ENCODE assay signal across 7 cellular contexts in the genomic region with DNA sequence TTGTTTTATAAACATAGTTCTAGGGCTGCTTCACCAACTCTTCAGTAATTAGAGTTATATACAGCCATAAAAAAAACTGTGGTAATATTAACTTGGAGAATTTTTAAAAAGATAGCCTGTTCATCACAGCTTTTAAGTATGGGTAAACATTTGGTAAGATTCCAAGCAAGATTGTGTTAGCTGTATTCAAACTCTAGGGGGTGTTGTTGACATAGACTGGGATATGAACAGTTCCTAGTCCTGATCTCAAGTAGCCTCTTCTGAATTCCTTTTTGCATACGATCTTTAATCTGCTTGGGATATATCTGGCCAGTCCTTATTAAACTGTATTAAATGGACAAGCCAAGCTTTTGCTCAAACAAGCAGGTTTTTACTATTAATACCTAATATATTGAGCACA. TPM values are rescaled to one million over a fixed set of nuclear protein-coding genes. Genes with fewer than 3 reads are reported as not detected.
DNase-seq lines count a peak whose midpoint lies in the region; TF ChIP-seq lines count a peak whose summit lies in the region.

No MANE protein-coding gene starts in this region.

- no peaks in the 10 kb centered on the region for H3K9me3 ChIP-seq in Karpas-422 (ENCODE audit: low read length)
- H3K9me3 ChIP-seq in right atrium auricular region, result no peaks in the 10 kb centered on the region

- H3K27me3 ChIP-seq in Karpas-422 (ENCODE audit: low read length) (no peaks in the 10 kb centered on the region), right atrium auricular region (no peaks in the 10 kb centered on the region)

- H3K9me2 ChIP-seq in Karpas-422 (replicated peaks; ENCODE audit: insufficient read depth, low read length), result no peaks in the 10 kb centered on the region

- H3K27ac Mint-ChIP-seq in activated naive CD8-positive, alpha-beta T cell, result peak overlapping the region; percentile 90

- peak overlapping the region; percentile 10 for H3K4me3 Mint-ChIP-seq in activated naive CD8-positive, alpha-beta T cell

- no peaks in the 10 kb centered on the region for H3K9me3 Mint-ChIP-seq in activated naive CD8-positive, alpha-beta T cell (ENCODE audit: low read depth)

- no peaks in the 10 kb centered on the region for H3K27me3 Mint-ChIP-seq in activated naive CD8-positive, alpha-beta T cell

- DNase-seq in DMS79 (lab: John Stamatoyannopoulos, UW) (peak; percentile 19), Karpas-422 (peak; percentile 43), right atrium auricular region (ENCODE audit: low spot score) (no peak), superior temporal gyrus (ENCODE audit: extremely low spot score) (peak; percentile 83), UCSD-AML1 (lab: John Stamatoyannopoulos, UW; ENCODE audit: unreplicated experiment) (no peak), ureter (ENCODE audit: low spot score) (no peak)

- no peak overlapping the region for H2AFZ ChIP-seq in Karpas-422 (ENCODE audit: low read length)

- H3K79me2 ChIP-seq in Karpas-422 (ENCODE audit: low read length), result peaks cover 86% of the 10 kb centered on the region

- peaks cover 21% of the 10 kb centered on the region for H3K36me3 Mint-ChIP-seq in activated naive CD8-positive, alpha-beta T cell

- H3K27ac ChIP-seq in Karpas-422 (ENCODE audit: low read length) (no peak overlapping the region), right atrium auricular region (no peak overlapping the region)

- H3K4me3 ChIP-seq in Karpas-422 (ENCODE audit: low read length) (no peak overlapping the region), right atrium auricular region (no peak overlapping the region)

- peak; percentile 22 to 76 for TF ChIP-seq CTCF in right atrium auricular region (IDR thresholded peaks at IDR 0.05)

- H3K4me1 Mint-ChIP-seq in activated naive CD8-positive, alpha-beta T cell (ENCODE audit: low read depth), result peaks cover 36% of the 10 kb centered on the region

- no peak overlapping the region for H3K9ac ChIP-seq in Karpas-422 (ENCODE audit: low read length)

- H3K36me3 ChIP-seq in Karpas-422 (ENCODE audit: insufficient read depth, low read length), result peaks cover 78% of the 10 kb centered on the region
- peaks cover 45% of the 10 kb centered on the region for H3K36me3 ChIP-seq in right atrium auricular region

- H3K4me1 ChIP-seq in Karpas-422 (ENCODE audit: low read length) (no peaks in the 10 kb centered on the region), right atrium auricular region (peaks cover 0 to 17% of the 10 kb centered on the region in 2 donors)

- H4K20me1 ChIP-seq in Karpas-422 (ENCODE audit: insufficient read depth, low read depth, low read length), result peaks cover 54% of the 10 kb centered on the region

- no peak overlapping the region for H3K4me2 ChIP-seq in Karpas-422 (ENCODE audit: low read depth, low read length, poor library complexity, severe bottlenecking)

RNA-seq across cellular contexts. Expression of gene NOP58, which starts 13.4 kb away (rescaled TPM):
- total RNA-seq in Karpas-422 (2014; rRNA removed; shearing (Covaris generic); ENCODE audit: low replicate concordance), result 68.3 and 103 TPM in 2 replicates
- total RNA-seq in right atrium auricular region, result 10 to 100 TPM; 17.4 to 18.9 TPM
- 113 TPM for total RNA-seq in ureter

RNA-seq across cellular contexts. Expression of gene SUMO1, which starts 40.5 kb away (rescaled TPM):
- total RNA-seq in Karpas-422 (2014; rRNA removed; shearing (Covaris generic); ENCODE audit: low replicate concordance), result 89.8 and 170 TPM in 2 replicates
- total RNA-seq in right atrium auricular region (10 to 100 TPM; 42.9 to 53.2 TPM), ureter (83.7 TPM)

Comparison
In these comparisons a context has a peak if more than half of its experiments do, and no peak if none do; other contexts are left out.
1. DNase-seq: peak in DMS79 (single experiment), Karpas-422 (single experiment) and superior temporal gyrus (single experiment); none in right atrium auricular region (single experiment), UCSD-AML1 (single experiment) and ureter (single experiment).